1 cellular context compared by ENCODE assay signal in the genomic region with DNA sequence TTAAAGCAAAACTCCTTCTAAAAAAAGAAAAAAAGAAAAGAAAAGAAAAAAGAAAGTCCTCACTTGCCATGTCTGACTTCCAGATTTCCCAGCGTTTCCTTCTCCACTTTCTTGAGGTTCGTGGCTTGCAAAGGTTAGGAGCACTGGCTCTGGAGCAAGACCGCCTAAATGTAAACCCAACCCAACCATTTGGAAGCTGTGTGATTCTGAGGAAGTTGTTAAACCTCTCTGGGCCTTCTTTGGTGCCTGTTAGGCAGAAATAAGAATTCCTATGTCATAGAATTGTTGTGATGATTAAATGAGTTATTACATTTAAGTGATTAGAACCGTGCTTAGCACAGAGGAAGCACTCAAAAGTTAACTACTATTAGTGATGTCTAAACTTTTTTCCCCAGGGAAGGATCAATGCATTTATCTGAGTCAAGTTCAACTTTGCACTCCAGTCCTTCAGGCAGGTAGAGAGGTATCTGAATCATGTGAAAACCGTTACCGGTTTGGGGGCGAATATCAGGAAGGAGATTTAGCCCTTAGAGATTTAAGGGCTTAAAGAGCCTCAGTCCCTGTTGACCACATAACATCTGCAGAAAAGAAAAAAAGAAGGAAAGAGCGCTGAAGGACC.
TF ChIP-seq lines count a peak whose summit lies in the region.

No MANE protein-coding gene starts in this region.

TF ChIP-seq in GM23338, 12 proteins besides CTCF, POLR2A, EP300 and RAD21 (continued from another document):
- TF ChIP-seq, protein P1, sequence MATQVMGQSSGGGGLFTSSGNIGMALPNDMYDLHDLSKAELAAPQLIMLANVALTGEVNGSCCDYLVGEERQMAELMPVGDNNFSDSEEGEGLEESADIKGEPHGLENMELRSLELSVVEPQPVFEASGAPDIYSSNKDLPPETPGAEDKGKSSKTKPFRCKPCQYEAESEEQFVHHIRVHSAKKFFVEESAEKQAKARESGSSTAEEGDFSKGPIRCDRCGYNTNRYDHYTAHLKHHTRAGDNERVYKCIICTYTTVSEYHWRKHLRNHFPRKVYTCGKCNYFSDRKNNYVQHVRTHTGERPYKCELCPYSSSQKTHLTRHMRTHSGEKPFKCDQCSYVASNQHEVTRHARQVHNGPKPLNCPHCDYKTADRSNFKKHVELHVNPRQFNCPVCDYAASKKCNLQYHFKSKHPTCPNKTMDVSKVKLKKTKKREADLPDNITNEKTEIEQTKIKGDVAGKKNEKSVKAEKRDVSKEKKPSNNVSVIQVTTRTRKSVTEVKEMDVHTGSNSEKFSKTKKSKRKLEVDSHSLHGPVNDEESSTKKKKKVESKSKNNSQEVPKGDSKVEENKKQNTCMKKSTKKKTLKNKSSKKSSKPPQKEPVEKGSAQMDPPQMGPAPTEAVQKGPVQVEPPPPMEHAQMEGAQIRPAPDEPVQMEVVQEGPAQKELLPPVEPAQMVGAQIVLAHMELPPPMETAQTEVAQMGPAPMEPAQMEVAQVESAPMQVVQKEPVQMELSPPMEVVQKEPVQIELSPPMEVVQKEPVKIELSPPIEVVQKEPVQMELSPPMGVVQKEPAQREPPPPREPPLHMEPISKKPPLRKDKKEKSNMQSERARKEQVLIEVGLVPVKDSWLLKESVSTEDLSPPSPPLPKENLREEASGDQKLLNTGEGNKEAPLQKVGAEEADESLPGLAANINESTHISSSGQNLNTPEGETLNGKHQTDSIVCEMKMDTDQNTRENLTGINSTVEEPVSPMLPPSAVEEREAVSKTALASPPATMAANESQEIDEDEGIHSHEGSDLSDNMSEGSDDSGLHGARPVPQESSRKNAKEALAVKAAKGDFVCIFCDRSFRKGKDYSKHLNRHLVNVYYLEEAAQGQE (IDR thresholded peaks at IDR 0.05; ENCODE audit: unreplicated experiment): no peak
- TF ChIP-seq EZH2 (IDR thresholded peaks at IDR 0.05; ENCODE audit: low read depth, unreplicated experiment): no peak
- no peak for TF ChIP-seq EZH2phosphoT487 (IDR thresholded peaks at IDR 0.05; ENCODE audit: unreplicated experiment)
- no peak for TF ChIP-seq ZNF114 (CRISPR knock-in tag; IDR thresholded peaks at IDR 0.05)
- no peak for TF ChIP-seq ZNF331 (CRISPR knock-in tag; IDR thresholded peaks at IDR 0.05; ENCODE audit: low read depth)
- TF ChIP-seq NANOG (IDR thresholded peaks at IDR 0.05; ENCODE audit: borderline replicate concordance): no peak
- TF ChIP-seq CREB1 (CRISPR knock-in tag; IDR thresholded peaks at IDR 0.05; ENCODE audit: low read depth): no peak
- no peak for TF ChIP-seq JUNB (IDR thresholded peaks at IDR 0.05; ENCODE audit: unreplicated experiment)
- TF ChIP-seq STAT1 (IDR thresholded peaks at IDR 0.05; ENCODE audit: unreplicated experiment): no peak
